In genomic region chr12:88549929-88550328, GRCh38 we compare ENCODE assay signal across 2 cellular contexts.
TF ChIP-seq lines count a peak whose summit lies in the region.

No MANE protein-coding gene starts in this region.

TF ChIP-seq in liver, 16 proteins besides CTCF, POLR2A, EP300 and RAD21:
- TF ChIP-seq FOXA2 (IDR thresholded peaks at IDR 0.05) = no peak
- peak; percentile 71 for TF ChIP-seq NR2F2 (IDR thresholded peaks at IDR 0.05)

TF ChIP-seq in HepG2, 621 proteins besides CTCF, POLR2A, EP300 and RAD21:
- no peak for TF ChIP-seq E2F2 (CRISPR knock-in tag; IDR thresholded peaks at IDR 0.05; ENCODE audit: borderline replicate concordance)
- TF ChIP-seq RFX5 (IDR thresholded peaks at IDR 0.05; ENCODE audit: low read depth, low read length) = no peak
- TF ChIP-seq ZNF570 (CRISPR knock-in tag; IDR thresholded peaks at IDR 0.05; ENCODE audit: borderline replicate concordance) = no peak
- no peak for TF ChIP-seq FOXO1 (CRISPR knock-in tag; IDR thresholded peaks at IDR 0.05)
- TF ChIP-seq ZNF432 (CRISPR knock-in tag; IDR thresholded peaks at IDR 0.05; ENCODE audit: borderline replicate concordance) = no peak
- no peak for TF ChIP-seq PAWR (CRISPR knock-in tag; IDR thresholded peaks at IDR 0.05; ENCODE audit: borderline replicate concordance)
- no peak for TF ChIP-seq MIXL1 (CRISPR knock-in tag; IDR thresholded peaks at IDR 0.05)
- no peak for TF ChIP-seq ZBTB34 (CRISPR knock-in tag; IDR thresholded peaks at IDR 0.05)
- no peak for TF ChIP-seq ZSCAN12 (CRISPR knock-in tag; IDR thresholded peaks at IDR 0.05)
- TF ChIP-seq NR3C1 (CRISPR knock-in tag; IDR thresholded peaks at IDR 0.05) = no peak
- TF ChIP-seq SAFB2 (CRISPR knock-in tag; IDR thresholded peaks at IDR 0.05; ENCODE audit: borderline replicate concordance, low read depth) = no peak
- no peak for TF ChIP-seq ZSCAN29 (CRISPR knock-in tag; conservative IDR thresholded peaks at IDR 0.05)
